In the genomic region with DNA sequence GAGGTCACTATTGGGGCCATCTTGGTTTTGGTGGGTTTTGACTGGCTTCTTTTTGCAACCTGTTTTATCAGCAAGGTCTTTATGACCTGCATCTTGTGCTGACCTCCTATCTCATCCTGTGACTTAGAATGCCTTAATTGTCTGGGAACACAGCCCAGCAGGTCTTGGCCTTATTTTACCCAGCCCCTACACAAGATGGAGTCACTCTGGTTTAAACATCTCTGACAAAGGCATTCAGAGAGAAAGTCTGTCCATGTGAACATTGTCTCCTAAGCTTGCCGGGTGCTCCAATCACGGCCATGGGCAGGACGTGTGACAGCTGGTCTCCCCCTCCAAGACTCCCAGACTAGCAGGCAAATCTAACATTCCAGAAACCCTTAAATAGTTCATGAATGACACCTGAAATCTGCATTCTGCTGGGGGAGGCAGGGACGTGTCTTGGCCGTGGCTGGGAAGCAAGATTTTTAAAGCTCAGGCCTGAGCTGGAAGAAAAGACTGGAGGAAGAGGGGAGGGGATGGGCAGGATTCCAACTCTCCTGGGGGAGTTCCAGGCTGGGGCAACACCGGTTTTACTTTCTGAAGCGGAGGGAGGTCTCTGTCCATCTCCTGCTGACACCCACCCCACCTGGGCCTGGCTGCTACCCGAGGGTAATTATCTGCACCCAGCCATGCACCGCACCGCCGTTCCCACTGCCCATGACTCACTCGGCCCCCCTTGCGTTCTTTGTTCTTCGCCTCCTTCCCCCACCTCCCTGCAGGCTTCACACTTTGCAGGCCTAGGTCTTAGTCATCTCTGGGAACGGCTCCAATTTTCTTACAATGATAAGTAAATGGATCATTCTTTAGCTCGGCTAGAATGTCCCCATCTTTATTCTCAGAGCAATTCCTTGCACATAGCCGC, we compare ENCODE assay signal across 9 cellular contexts. TPM values are rescaled to one million over a fixed set of nuclear protein-coding genes. Genes with fewer than 3 reads are reported as not detected.
A peak's percentile ranks its signal among the peaks of the same experiment; 100 is the strongest.
DNase-seq lines count a peak whose midpoint lies in the region; ATAC-seq and TF ChIP-seq lines count a peak whose summit lies in the region.
"Had no signal": no experiment of that assay in that cellular context is flagged by ENCODE, and none has a peak within 500 bp of the region (broad histone marks: within the 10 kb centered on the region; RNA-seq: fewer than 3 reads in every experiment).

No MANE protein-coding gene starts in this region.

- peak overlapping the region; percentile 19 for H2AFZ ChIP-seq in hepatocyte

- peaks cover 4% of the 10 kb centered on the region for H3K4me1 ChIP-seq in hepatocyte (ENCODE audit: insufficient read depth)
- no peaks in the 10 kb centered on the region for H3K4me1 ChIP-seq in Caco-2

- CTCF ChIA-PET in Caco-2 (lab: Charles Lee): no interaction called here

- no peaks in the 10 kb centered on the region for H3K9me2 ChIP-seq in hepatocyte (replicated peaks; ENCODE audit: insufficient read depth)

- no peaks in the 10 kb centered on the region for H3K79me2 ChIP-seq in hepatocyte

- 17% methylated on average over 17 of the region's 17 CpGs for WGBS in hepatocyte (ENCODE audit: low lambda C conversion rate, missing lambda C conversion rate)

- H3K4me1 Mint-ChIP-seq in Caco-2 (ENCODE audit: low read depth, unreplicated experiment): no peaks in the 10 kb centered on the region

- H3K9me3 ChIP-seq in hepatocyte (ENCODE audit: low read depth) (no peaks in the 10 kb centered on the region), Caco-2 (no peaks in the 10 kb centered on the region)
- H3K9me3 ChIP-seq: ascending aorta had no signal

- H3K27ac Mint-ChIP-seq in Caco-2 (ENCODE audit: unreplicated experiment): no peak overlapping the region

- H3K4me2 ChIP-seq in hepatocyte: no peak overlapping the region

- POLR2A ChIA-PET in Caco-2 (lab: Charles Lee): no interaction called here

- ATAC-seq in GM19351 (IDR thresholded peaks at IDR 0.05; ENCODE audit: unreplicated experiment) (no peak), HG02610 (IDR thresholded peaks at IDR 0.05; ENCODE audit: unreplicated experiment) (no peak)

- no peak overlapping the region for H3K4me3 ChIP-seq in AG10803 (ENCODE audit: low read length)
- no peak overlapping the region for H3K4me3 ChIP-seq in hepatocyte
- H3K4me3 ChIP-seq in skeletal muscle cell (ENCODE audit: low read depth, low read length): no peak overlapping the region
- no peak overlapping the region for H3K4me3 ChIP-seq in Caco-2 (ENCODE audit: low read depth, low read length)

- DNase-seq in AG10803 (ENCODE audit: low read depth) (peak; percentile 69), HuH-7.5 (ENCODE audit: low spot score) (peak; percentile 18), amygdala (lab: John Stamatoyannopoulos, UW) (peak in 52 of 56 donors; percentile 1 to 83 (median 46)), hepatocyte (ENCODE audit: low spot score) (peak; percentile 93), skeletal muscle cell (ENCODE audit: low read depth) (peak; percentile 84), Caco-2 (no peak)

- H3K36me3 ChIP-seq in hepatocyte (replicated peaks; ENCODE audit: insufficient read depth, low read depth): no peaks in the 10 kb centered on the region
- H3K36me3 ChIP-seq in Caco-2 (ENCODE audit: control insufficient read depth, insufficient read depth, low read length): no peaks in the 10 kb centered on the region
- H3K36me3 ChIP-seq: ascending aorta had no signal

- no peak overlapping the region for H3K4me3 Mint-ChIP-seq in Caco-2 (ENCODE audit: unreplicated experiment)

- no peaks in the 10 kb centered on the region for H3K27me3 Mint-ChIP-seq in Caco-2 (ENCODE audit: insufficient read depth, unreplicated experiment)

- H3K27ac ChIP-seq in hepatocyte: peak overlapping the region; percentile 74
- H3K27ac ChIP-seq: ascending aorta had no signal

- TF ChIP-seq CTCF in AG10803 (conservative IDR thresholded peaks at IDR 0.05; ENCODE audit: low read length) (no peak), hepatocyte (IDR thresholded peaks at IDR 0.05; ENCODE audit: poor library complexity) (no peak), Caco-2 (IDR thresholded peaks at IDR 0.05; ENCODE audit: insufficient read depth in 1 of 2, low read depth in 1 of 2, low read length in 1 of 2, severe bottlenecking in 1 of 2, unreplicated experiment in 1 of 2) (no peak)

- BruUV-seq in Caco-2 (replicated peaks; lab: Mats Ljungman, UMichigan): no TSS peak

- no peaks in the 10 kb centered on the region for H3K36me3 Mint-ChIP-seq in Caco-2 (ENCODE audit: insufficient read depth, unreplicated experiment)

- intact Hi-C loops in Caco-2 (cut with micrococcal nuclease; ENCODE audit: unreplicated experiment): no loop called here

- H4K20me1 ChIP-seq in hepatocyte (ENCODE audit: insufficient read depth, poor library complexity, severe bottlenecking): no peaks in the 10 kb centered on the region

- H3K27me3 ChIP-seq in hepatocyte (no peaks in the 10 kb centered on the region), Caco-2 (replicated peaks; ENCODE audit: control insufficient read depth, insufficient read depth, low read length) (no peaks in the 10 kb centered on the region)
- H3K27me3 ChIP-seq: ascending aorta had no signal

- no peaks in the 10 kb centered on the region for H3K9me3 Mint-ChIP-seq in Caco-2 (ENCODE audit: unreplicated experiment)

RNA-seq across cellular contexts. Expression of gene OR1M1, which starts 11.5 kb away (rescaled TPM):
- not detected in 2 replicates for total RNA-seq in hepatocyte
- polyA plus RNA-seq in hepatocyte: not detected in 2 replicates
- not detected in 2 replicates for total RNA-seq in Caco-2 (2022)
- total RNA-seq: ascending aorta had no signal

RNA-seq across cellular contexts. Expression of gene OR7G2, which starts 32.0 kb away (rescaled TPM):
- total RNA-seq in hepatocyte: not detected in 2 replicates
- not detected in 2 replicates for polyA plus RNA-seq in hepatocyte
- total RNA-seq in Caco-2 (2022): not detected in 2 replicates
- total RNA-seq: ascending aorta had no signal

RNA-seq across cellular contexts. Expression of gene OR7G1, which starts 40.2 kb away (rescaled TPM):
- total RNA-seq in hepatocyte (not detected in 2 replicates), Caco-2 (2022) (not detected in 2 replicates)
- not detected in 2 replicates for polyA plus RNA-seq in hepatocyte
- total RNA-seq: ascending aorta had no signal

RNA-seq across cellular contexts. Expression of gene OR7G3, which starts 51.4 kb away (rescaled TPM):
- total RNA-seq in hepatocyte (not detected in 2 replicates), Caco-2 (2022) (not detected in 2 replicates)
- polyA plus RNA-seq in hepatocyte: not detected in 2 replicates
- total RNA-seq: ascending aorta had no signal

Comparison
In these comparisons a context has a peak if more than half of its experiments do, and no peak if none do; other contexts are left out.
1. DNase-seq: peak in AG10803 (single experiment), HuH-7.5 (single experiment), amygdala (52 of 56), hepatocyte (single experiment) and skeletal muscle cell (single experiment); none in Caco-2 (0 of 2).